1 cellular context compared by ENCODE assay signal in genomic region chr19:41929536-41930071, GRCh38.
A peak's percentile ranks its signal among the peaks of the same experiment; 100 is the strongest.
TF ChIP-seq lines count a peak whose summit lies in the region.

No MANE protein-coding gene starts in this region.

TF ChIP-seq in H1, 55 proteins besides CTCF, POLR2A, EP300 and RAD21:
- TF ChIP-seq RNF2 (IDR thresholded peaks at IDR 0.05; ENCODE audit: borderline replicate concordance, low read depth, low read length, missing control alignments, poor library complexity, severe bottlenecking) (no peak), CEBPB (IDR thresholded peaks at IDR 0.05; ENCODE audit: low read depth, low read length) (no peak), RXRA (IDR thresholded peaks at IDR 0.05; ENCODE audit: insufficient read depth, low read depth, low read length) (no peak), SUZ12 (IDR thresholded peaks at IDR 0.05; ENCODE audit: low read length) (peak; percentile 81), SIRT6 (IDR thresholded peaks at IDR 0.05; ENCODE audit: low read length) (no peak), EZH2 (IDR thresholded peaks at IDR 0.05; ENCODE audit: low read depth, low read length, severe bottlenecking) (peak; percentile 75), KDM1A (IDR thresholded peaks at IDR 0.05; ENCODE audit: borderline replicate concordance, low read length) (peak; percentile 81; the same call in 1 of the 2 replicates)
TF ChIP-seq in H1: peak in this region for 3.
